1 cellular context compared by ENCODE assay signal in the genomic region with DNA sequence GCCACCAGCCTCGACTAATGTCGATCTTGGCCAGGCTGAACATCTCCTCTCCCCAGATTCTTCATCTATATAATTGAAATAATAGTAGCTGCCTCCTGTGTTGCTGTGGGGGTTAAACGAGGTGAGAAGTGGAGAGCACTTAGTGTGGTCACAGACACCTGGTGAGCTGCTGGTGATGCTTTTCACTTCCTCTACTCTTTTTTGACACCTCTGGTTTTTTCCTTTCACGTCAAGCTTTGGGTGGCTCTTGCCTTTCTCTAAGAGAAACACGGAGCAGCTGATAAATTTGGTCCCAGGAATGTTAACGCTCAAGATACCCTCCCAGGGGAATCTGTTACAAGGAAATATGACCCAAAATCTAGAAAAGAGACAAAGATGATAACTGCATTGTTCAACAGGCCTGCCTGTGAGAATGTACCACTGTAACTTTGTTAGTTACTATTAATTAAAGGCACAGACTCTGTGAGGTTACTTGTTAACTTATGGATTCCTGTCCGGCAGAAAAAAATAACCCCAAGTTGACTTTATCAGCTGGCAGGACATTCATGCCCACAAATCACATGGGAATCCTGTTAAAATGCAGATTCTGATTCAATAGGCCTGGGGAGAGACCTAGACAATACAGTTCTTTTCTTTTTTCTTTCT.
TF ChIP-seq lines count a peak whose summit lies in the region.

No MANE protein-coding gene starts in this region.

TF ChIP-seq in K562, 482 proteins besides CTCF, POLR2A, EP300 and RAD21 (continued from another document):
- TF ChIP-seq, protein P1, sequence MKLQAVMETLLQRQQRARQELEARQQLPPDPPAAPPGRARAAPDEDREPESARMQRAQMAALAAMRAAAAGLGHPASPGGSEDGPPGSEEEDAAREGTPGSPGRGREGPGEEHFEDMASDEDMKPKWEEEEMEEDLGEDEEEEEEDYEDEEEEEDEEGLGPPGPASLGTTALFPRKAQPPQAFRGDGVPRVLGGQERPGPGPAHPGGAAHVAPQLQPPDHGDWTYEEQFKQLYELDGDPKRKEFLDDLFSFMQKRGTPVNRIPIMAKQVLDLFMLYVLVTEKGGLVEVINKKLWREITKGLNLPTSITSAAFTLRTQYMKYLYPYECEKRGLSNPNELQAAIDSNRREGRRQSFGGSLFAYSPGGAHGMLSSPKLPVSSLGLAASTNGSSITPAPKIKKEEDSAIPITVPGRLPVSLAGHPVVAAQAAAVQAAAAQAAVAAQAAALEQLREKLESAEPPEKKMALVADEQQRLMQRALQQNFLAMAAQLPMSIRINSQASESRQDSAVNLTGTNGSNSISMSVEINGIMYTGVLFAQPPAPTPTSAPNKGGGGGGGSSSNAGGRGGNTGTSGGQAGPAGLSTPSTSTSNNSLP (IDR thresholded peaks at IDR 0.05; ENCODE audit: borderline replicate concordance, low read depth, low read length) = no peak
- no peak for TF ChIP-seq MIER1 (IDR thresholded peaks at IDR 0.05; ENCODE audit: low read depth)
- no peak for TF ChIP-seq PRMT5 (CRISPR knock-in tag; IDR thresholded peaks at IDR 0.05)
- TF ChIP-seq, protein P2, sequence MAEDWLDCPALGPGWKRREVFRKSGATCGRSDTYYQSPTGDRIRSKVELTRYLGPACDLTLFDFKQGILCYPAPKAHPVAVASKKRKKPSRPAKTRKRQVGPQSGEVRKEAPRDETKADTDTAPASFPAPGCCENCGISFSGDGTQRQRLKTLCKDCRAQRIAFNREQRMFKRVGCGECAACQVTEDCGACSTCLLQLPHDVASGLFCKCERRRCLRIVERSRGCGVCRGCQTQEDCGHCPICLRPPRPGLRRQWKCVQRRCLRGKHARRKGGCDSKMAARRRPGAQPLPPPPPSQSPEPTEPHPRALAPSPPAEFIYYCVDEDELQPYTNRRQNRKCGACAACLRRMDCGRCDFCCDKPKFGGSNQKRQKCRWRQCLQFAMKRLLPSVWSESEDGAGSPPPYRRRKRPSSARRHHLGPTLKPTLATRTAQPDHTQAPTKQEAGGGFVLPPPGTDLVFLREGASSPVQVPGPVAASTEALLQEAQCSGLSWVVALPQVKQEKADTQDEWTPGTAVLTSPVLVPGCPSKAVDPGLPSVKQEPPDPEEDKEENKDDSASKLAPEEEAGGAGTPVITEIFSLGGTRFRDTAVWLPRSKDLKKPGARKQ (CRISPR knock-in tag; IDR thresholded peaks at IDR 0.05) = no peak
TF ChIP-seq in K562: peak in this region for 1.
